Comparison of ENCODE assay signal across 1 cellular context in the genomic region with DNA sequence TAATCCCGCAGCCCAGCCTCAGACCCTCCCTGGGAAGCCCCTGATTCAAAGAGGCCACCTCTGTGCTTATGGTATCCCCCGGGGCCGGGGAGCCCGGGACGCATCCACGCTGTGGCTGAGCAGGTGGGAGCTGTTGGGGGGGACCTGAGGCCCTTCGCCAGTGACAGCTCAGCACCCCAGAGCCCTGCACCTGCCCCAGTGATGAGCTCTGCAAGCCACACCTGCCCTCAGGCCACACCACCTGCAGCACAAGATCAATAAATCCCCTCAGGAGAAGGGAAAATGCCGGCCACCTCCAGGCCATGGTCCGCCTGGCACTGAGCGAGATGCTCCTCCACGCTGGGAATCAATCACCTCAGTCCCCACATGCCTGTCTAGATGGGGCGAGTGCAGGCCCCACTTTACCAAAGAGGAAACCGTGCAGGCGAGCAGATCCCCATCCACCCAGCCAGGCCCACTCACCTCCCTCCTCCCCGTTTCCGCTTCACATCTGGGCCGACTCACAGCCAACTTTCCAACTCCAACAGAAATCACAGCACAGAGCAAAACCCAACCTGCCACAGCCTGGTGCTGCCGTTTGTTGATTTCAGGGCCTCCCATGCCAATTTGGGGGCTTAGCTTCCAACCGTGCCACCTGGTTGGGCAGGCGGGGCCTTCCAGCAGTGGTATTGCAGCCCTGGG.
TF ChIP-seq lines count a peak whose summit lies in the region.

No MANE protein-coding gene starts in this region.

TF ChIP-seq in SK-N-SH, 30 proteins besides CTCF, POLR2A, EP300 and RAD21 (continued from another document):
- TF ChIP-seq, protein P1, sequence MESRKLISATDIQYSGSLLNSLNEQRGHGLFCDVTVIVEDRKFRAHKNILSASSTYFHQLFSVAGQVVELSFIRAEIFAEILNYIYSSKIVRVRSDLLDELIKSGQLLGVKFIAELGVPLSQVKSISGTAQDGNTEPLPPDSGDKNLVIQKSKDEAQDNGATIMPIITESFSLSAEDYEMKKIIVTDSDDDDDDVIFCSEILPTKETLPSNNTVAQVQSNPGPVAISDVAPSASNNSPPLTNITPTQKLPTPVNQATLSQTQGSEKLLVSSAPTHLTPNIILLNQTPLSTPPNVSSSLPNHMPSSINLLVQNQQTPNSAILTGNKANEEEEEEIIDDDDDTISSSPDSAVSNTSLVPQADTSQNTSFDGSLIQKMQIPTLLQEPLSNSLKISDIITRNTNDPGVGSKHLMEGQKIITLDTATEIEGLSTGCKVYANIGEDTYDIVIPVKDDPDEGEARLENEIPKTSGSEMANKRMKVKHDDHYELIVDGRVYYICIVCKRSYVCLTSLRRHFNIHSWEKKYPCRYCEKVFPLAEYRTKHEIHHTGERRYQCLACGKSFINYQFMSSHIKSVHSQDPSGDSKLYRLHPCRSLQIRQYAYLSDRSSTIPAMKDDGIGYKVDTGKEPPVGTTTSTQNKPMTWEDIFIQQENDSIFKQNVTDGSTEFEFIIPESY (IDR thresholded peaks at IDR 0.05; ENCODE audit: borderline replicate concordance, low read depth): no peak
- TF ChIP-seq RFX5 (IDR thresholded peaks at IDR 0.05; ENCODE audit: low read length) (no peak), YY1 (IDR thresholded peaks at IDR 0.05; ENCODE audit: low read depth) (no peak), TAF1 (IDR thresholded peaks at IDR 0.05; ENCODE audit: borderline replicate concordance, low read depth, low read length) (no peak), GATA2 (CRISPR knock-in tag; IDR thresholded peaks at IDR 0.05) (no peak), POLR2AphosphoS5 (IDR thresholded peaks at IDR 0.05; ENCODE audit: low read depth, low read length) (no peak)
- TF ChIP-seq, protein P2, sequence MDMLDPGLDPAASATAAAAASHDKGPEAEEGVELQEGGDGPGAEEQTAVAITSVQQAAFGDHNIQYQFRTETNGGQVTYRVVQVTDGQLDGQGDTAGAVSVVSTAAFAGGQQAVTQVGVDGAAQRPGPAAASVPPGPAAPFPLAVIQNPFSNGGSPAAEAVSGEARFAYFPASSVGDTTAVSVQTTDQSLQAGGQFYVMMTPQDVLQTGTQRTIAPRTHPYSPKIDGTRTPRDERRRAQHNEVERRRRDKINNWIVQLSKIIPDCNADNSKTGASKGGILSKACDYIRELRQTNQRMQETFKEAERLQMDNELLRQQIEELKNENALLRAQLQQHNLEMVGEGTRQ (IDR thresholded peaks at IDR 0.05; ENCODE audit: borderline replicate concordance, low read depth, low read length): no peak
- TF ChIP-seq, protein P3, sequence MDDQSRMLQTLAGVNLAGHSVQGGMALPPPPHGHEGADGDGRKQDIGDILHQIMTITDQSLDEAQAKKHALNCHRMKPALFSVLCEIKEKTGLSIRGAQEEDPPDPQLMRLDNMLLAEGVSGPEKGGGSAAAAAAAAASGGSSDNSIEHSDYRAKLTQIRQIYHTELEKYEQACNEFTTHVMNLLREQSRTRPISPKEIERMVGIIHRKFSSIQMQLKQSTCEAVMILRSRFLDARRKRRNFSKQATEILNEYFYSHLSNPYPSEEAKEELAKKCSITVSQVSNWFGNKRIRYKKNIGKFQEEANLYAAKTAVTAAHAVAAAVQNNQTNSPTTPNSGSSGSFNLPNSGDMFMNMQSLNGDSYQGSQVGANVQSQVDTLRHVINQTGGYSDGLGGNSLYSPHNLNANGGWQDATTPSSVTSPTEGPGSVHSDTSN (IDR thresholded peaks at IDR 0.05): no peak
